Comparison of ENCODE assay signal across 16 cellular contexts in genomic region chr3:72753495-72753894, GRCh38.
DNase-seq lines count a peak whose midpoint lies in the region; TF ChIP-seq lines count a peak whose summit lies in the region.
"Had no signal": no experiment of that assay in that cellular context is flagged by ENCODE, and none has a peak within 500 bp of the region (broad histone marks: within the 10 kb centered on the region; RNA-seq: fewer than 3 reads in every experiment).

No MANE protein-coding gene starts in this region.

- H3K27ac ChIP-seq in hepatocyte (peak overlapping the region; percentile 40), mucosa of rectum (ENCODE audit: low read depth in 2 of 2, low read length in 2 of 2) (peak overlapping the region; percentile 51 to 67), OCI-LY7 (ENCODE audit: low read depth, low read length, poor library complexity, severe bottlenecking) (no peak overlapping the region)
- H3K27ac ChIP-seq: SK-N-MC had no signal

- H3K4me3 ChIP-seq in hepatocyte (no peak overlapping the region), mucosa of rectum (ENCODE audit: low read length in 2 of 2) (no peak overlapping the region), OCI-LY7 (ENCODE audit: low read depth, low read length, poor library complexity, severe bottlenecking) (no peak overlapping the region)
- H3K4me3 ChIP-seq: MG63, SK-N-MC had no signal

- H3K79me2 ChIP-seq in hepatocyte = no peaks in the 10 kb centered on the region
- H3K79me2 ChIP-seq in OCI-LY7 (ENCODE audit: insufficient read depth, low read depth, low read length) = no peaks in the 10 kb centered on the region

- H3K4me2 ChIP-seq in hepatocyte (peak overlapping the region; percentile 55), OCI-LY7 (ENCODE audit: low read length) (no peak overlapping the region)

- H2AFZ ChIP-seq in hepatocyte = no peak overlapping the region
- H2AFZ ChIP-seq in OCI-LY7 (ENCODE audit: low read length) = no peak overlapping the region

- no peaks in the 10 kb centered on the region for H3K27me3 ChIP-seq in hepatocyte
- no peaks in the 10 kb centered on the region for H3K27me3 ChIP-seq in mucosa of rectum (ENCODE audit: control insufficient read depth in 2 of 2, insufficient read depth in 2 of 2, low read length in 2 of 2)
- H3K27me3 ChIP-seq: BE2C, MG63 had no signal

- in situ Hi-C loops in ACHN (cut with HindIII; ENCODE audit: low pct_ligation_motif_present, low pct_unique_long_range_greater_than_20kb, low sequenced_read_pairs) = no loop called here

- H3K36me3 ChIP-seq in hepatocyte (replicated peaks; ENCODE audit: insufficient read depth, low read depth) (no peaks in the 10 kb centered on the region), mucosa of rectum (ENCODE audit: control insufficient read depth in 2 of 2, insufficient read depth in 2 of 2, low read length in 2 of 2) (no peaks in the 10 kb centered on the region), OCI-LY7 (ENCODE audit: insufficient read depth, low read length) (peaks cover 3% of the 10 kb centered on the region)
- H3K36me3 ChIP-seq: BE2C, MG63 had no signal

- POLR2A ChIA-PET in OCI-LY7 (lab: Charles Lee) = interaction anchor here (0.6 to 1.7 kb wide), 4 partner anchors 15 to 534 kb away, joined by 3 to 6 read pairs (median 3); no protein-coding TSS in a partner anchor

- 59% methylated on average over 5 of the region's 5 CpGs for WGBS in hepatocyte (ENCODE audit: low lambda C conversion rate, missing lambda C conversion rate)

- CTCF ChIA-PET in OCI-LY7 (lab: Charles Lee; ENCODE audit: unreplicated experiment) = no interaction called here

- H3K9me2 ChIP-seq in hepatocyte (replicated peaks; ENCODE audit: insufficient read depth) = no peaks in the 10 kb centered on the region
- no peaks in the 10 kb centered on the region for H3K9me2 ChIP-seq in OCI-LY7 (ENCODE audit: insufficient read depth, low read length)

- H3K9ac ChIP-seq in mucosa of rectum (ENCODE audit: low read depth in 1 of 2, low read length in 2 of 2) = no peak overlapping the region

- H3K4me1 ChIP-seq in hepatocyte (ENCODE audit: insufficient read depth) = no peaks in the 10 kb centered on the region
- H3K4me1 ChIP-seq in mucosa of rectum (ENCODE audit: control insufficient read depth in 2 of 2, insufficient read depth in 2 of 2, low read length in 2 of 2) = peaks cover 7 to 24% of the 10 kb centered on the region in 2 donors
- peaks cover 56% of the 10 kb centered on the region for H3K4me1 ChIP-seq in OCI-LY7 (ENCODE audit: insufficient read depth, low read length, poor library complexity, severe bottlenecking)
- H3K4me1 ChIP-seq: BE2C had no signal

- BruUV-seq in OCI-LY7 (replicated peaks; lab: Mats Ljungman, UMichigan) = no TSS peak

- intact Hi-C loops in OCI-LY7 (cut with micrococcal nuclease; ENCODE audit: unreplicated experiment) = loop anchor here (10.0 kb wide), 2 partner anchors 241 to 309 kb away; partner anchors contain the start of genes PPP4R2 and RYBP

- no peaks in the 10 kb centered on the region for H3K9me3 ChIP-seq in hepatocyte (ENCODE audit: low read depth)
- H3K9me3 ChIP-seq in mucosa of rectum (ENCODE audit: control insufficient read depth in 2 of 2, low read length in 2 of 2) = no peaks in the 10 kb centered on the region
- H3K9me3 ChIP-seq in OCI-LY7 (ENCODE audit: low read length) = no peaks in the 10 kb centered on the region
- H3K9me3 ChIP-seq: BE2C, MG63 had no signal

- TF ChIP-seq CTCF in hepatocyte (IDR thresholded peaks at IDR 0.05; ENCODE audit: poor library complexity) = no peak
- TF ChIP-seq CTCF in OCI-LY7 (conservative IDR thresholded peaks at IDR 0.05; ENCODE audit: low read length) = no peak

- DNase-seq in ACHN = peak; percentile 31
- peak; percentile 61 to 67 for DNase-seq in NCI-H526 (lab: John Stamatoyannopoulos, UW)
- DNase-seq in hepatocyte (ENCODE audit: low spot score) = peak; percentile 44
- no peak for DNase-seq in OCI-LY7 (ENCODE audit: low spot score)
- no peak for DNase-seq in NCI-H1092 (lab: John Stamatoyannopoulos, UW)
- DNase-seq in NCI-H2107 (lab: John Stamatoyannopoulos, UW) = no peak
- no peak for DNase-seq in HCEC 1CT
- DNase-seq: BE2C; CD8-positive, alpha-beta memory T cell; DMS153; MG63; NCI-H1105; NCI-H187; NCI-H510A treated with DMSO at 0.1 percent for 48 hours had no signal

- H4K20me1 ChIP-seq in hepatocyte (ENCODE audit: insufficient read depth, poor library complexity, severe bottlenecking) (no peaks in the 10 kb centered on the region), OCI-LY7 (ENCODE audit: insufficient read depth, low read length) (peaks cover 5% of the 10 kb centered on the region; the same call in 1 of the 2 replicates)

Comparison
In these comparisons a context has a peak if more than half of its experiments do, and no peak if none do; other contexts are left out.
1. DNase-seq: peak in ACHN (single experiment), NCI-H526 (2 of 2) and hepatocyte (single experiment); none in OCI-LY7 (single experiment), NCI-H1092 (single experiment), NCI-H2107 (single experiment) and HCEC 1CT (single experiment).